Comparison of ENCODE assay signal across 2 cellular contexts in genomic region chr11:89205378-89205777, GRCh38.
TF ChIP-seq lines count a peak whose summit lies in the region.

No MANE protein-coding gene starts in this region.

TF ChIP-seq in SK-N-SH, 30 proteins besides CTCF, POLR2A, EP300 and RAD21:
- TF ChIP-seq USF1 (IDR thresholded peaks at IDR 0.05; ENCODE audit: borderline replicate concordance, low read depth) (no peak), ELF1 (IDR thresholded peaks at IDR 0.05) (no peak), POLR2AphosphoS5 (IDR thresholded peaks at IDR 0.05; ENCODE audit: low read depth, low read length) (no peak), MAX (IDR thresholded peaks at IDR 0.05; ENCODE audit: low read depth) (no peak), USF2 (IDR thresholded peaks at IDR 0.05; ENCODE audit: borderline replicate concordance, low read depth, low read length) (no peak), SIN3A (IDR thresholded peaks at IDR 0.05; ENCODE audit: borderline replicate concordance, low read depth, low read length) (no peak), FOXM1 (IDR thresholded peaks at IDR 0.05; ENCODE audit: low read depth) (no peak), SMC3 (IDR thresholded peaks at IDR 0.05; ENCODE audit: low read depth, low read length) (no peak), CHD2 (IDR thresholded peaks at IDR 0.05; ENCODE audit: low read length, partially characterized antibody) (no peak), REST (IDR thresholded peaks at IDR 0.05; ENCODE audit: low read depth, low read length) (no peak), TEAD4 (IDR thresholded peaks at IDR 0.05; ENCODE audit: borderline replicate concordance, insufficient read depth) (no peak), JUND (IDR thresholded peaks at IDR 0.05) (no peak), RFX5 (IDR thresholded peaks at IDR 0.05; ENCODE audit: low read length) (no peak), IRF3 (IDR thresholded peaks at IDR 0.05; ENCODE audit: low read depth, low read length) (no peak), TCF12 (IDR thresholded peaks at IDR 0.05) (no peak)

TF ChIP-seq in SK-N-SH treated with all-trans-retinoic acid at 6 μM for 48 hours, 23 proteins besides CTCF, POLR2A, EP300 and RAD21 (continued from another document):
- no peak for TF ChIP-seq ARNTL (CRISPR knock-in tag; IDR thresholded peaks at IDR 0.05; ENCODE audit: borderline replicate concordance, low read depth)
- no peak for TF ChIP-seq OSR1 (CRISPR knock-in tag; IDR thresholded peaks at IDR 0.05)
- TF ChIP-seq TSHZ2 (CRISPR knock-in tag; IDR thresholded peaks at IDR 0.05), result no peak
- TF ChIP-seq ZFP3 (CRISPR knock-in tag; IDR thresholded peaks at IDR 0.05), result no peak
- no peak for TF ChIP-seq TOX (CRISPR knock-in tag; IDR thresholded peaks at IDR 0.05; ENCODE audit: borderline replicate concordance)
- no peak for TF ChIP-seq CSRNP3 (CRISPR knock-in tag; IDR thresholded peaks at IDR 0.05)
- TF ChIP-seq ZNF565 (CRISPR knock-in tag; conservative IDR thresholded peaks at IDR 0.05; ENCODE audit: low read depth), result no peak
- no peak for TF ChIP-seq POU6F1 (CRISPR knock-in tag; IDR thresholded peaks at IDR 0.05; ENCODE audit: borderline replicate concordance, low read depth)
- no peak for TF ChIP-seq ZFP30 (CRISPR knock-in tag; IDR thresholded peaks at IDR 0.05)
- TF ChIP-seq ZNF70 (CRISPR knock-in tag; IDR thresholded peaks at IDR 0.05), result no peak
- TF ChIP-seq ZNF8 (CRISPR knock-in tag; IDR thresholded peaks at IDR 0.05), result no peak
- TF ChIP-seq CSDC2 (CRISPR knock-in tag; IDR thresholded peaks at IDR 0.05), result no peak
